Comparison of ENCODE assay signal across 27 cellular contexts in genomic region chr10:59867590-59867989, GRCh38.
"Had no signal": no experiment of that assay in that cellular context is flagged by ENCODE, and none has a peak within 500 bp of the region (broad histone marks: within the 10 kb centered on the region; RNA-seq: fewer than 3 reads in every experiment).

No MANE protein-coding gene starts in this region.

- ATAC-seq: left colon; left lung; lower lobe of right lung; naive thymus-derived CD4-positive, alpha-beta T cell; natural killer cell treated with Interleukin-12 subunit alpha and Interleukin-12 subunit beta and Interleukin-15 and Interleukin-18, amount 100 ng/mL, for 72 hours; stimulated activated naive B cell treated with anti-CD40 and anti-IgM and Interleukin-4, amounts not matched to agents 10 μg/mL and 1 μg/mL and 100 μg/mL, for 72 hours had no signal

- H3K9me3 ChIP-seq: left lung, lower lobe of right lung, ovary, right atrium auricular region, right lobe of liver, suprapubic skin, thoracic aorta, tibial artery, uterus had no signal

- H3K27ac ChIP-seq: left lung, lower lobe of right lung, ovary, right atrium auricular region, right lobe of liver, skin epidermis, suprapubic skin had no signal

- H3K27me3 Mint-ChIP-seq: naive thymus-derived CD4-positive, alpha-beta T cell; natural killer cell treated with Interleukin-12 subunit alpha and Interleukin-12 subunit beta and Interleukin-15 and Interleukin-18, amount 100 ng/mL, for 72 hours; progenitor cell of endocrine pancreas; stimulated activated naive B cell treated with anti-CD40 and anti-IgM and Interleukin-4, amounts not matched to agents 10 μg/mL and 1 μg/mL and 100 μg/mL, for 72 hours; stimulated activated naive CD8-positive, alpha-beta T cell treated with anti-CD3 and anti-CD28 coated beads, Interleukin-15, Interleukin-2, amounts not matched to agents 100 ng/mL and 50 ng/mL, for 24 hours; type B pancreatic cell had no signal

- H3K36me3 Mint-ChIP-seq: immature natural killer cell; mesothelial cell of epicardium; natural killer cell treated with Interleukin-12 subunit alpha and Interleukin-12 subunit beta and Interleukin-15 and Interleukin-18, amount 100 ng/mL, for 72 hours; stimulated activated naive B cell treated with anti-CD40 and anti-IgM and Interleukin-4, amounts not matched to agents 10 μg/mL and 1 μg/mL and 100 μg/mL, for 72 hours had no signal

- H3K9me3 Mint-ChIP-seq: immature natural killer cell; mesothelial cell of epicardium; naive thymus-derived CD4-positive, alpha-beta T cell; natural killer cell treated with Interleukin-12 subunit alpha and Interleukin-12 subunit beta and Interleukin-15 and Interleukin-18, amount 100 ng/mL, for 72 hours; stimulated activated naive B cell treated with anti-CD40 and anti-IgM and Interleukin-4, amounts not matched to agents 10 μg/mL and 1 μg/mL and 100 μg/mL, for 72 hours; stimulated activated naive CD8-positive, alpha-beta T cell treated with anti-CD3 and anti-CD28 coated beads, Interleukin-15, Interleukin-2, amounts not matched to agents 100 ng/mL and 50 ng/mL, for 24 hours; type B pancreatic cell had no signal

- H3K4me3 ChIP-seq: left lung, lower lobe of right lung, ovary, right atrium auricular region, right lobe of liver, skin epidermis, suprapubic skin, thoracic aorta, tibial artery, uterus had no signal

- DNase-seq: hypothalamus; immature natural killer cell; kidney; left colon; left lung; lower lobe of right lung; mammary epithelial cell; mesendoderm; naive thymus-derived CD4-positive, alpha-beta T cell; ovary; right lobe of liver; stimulated activated CD4-positive, alpha-beta T cell treated with anti-CD3 and anti-CD28 coated beads, Interleukin-12 subunit alpha, Interleukin-12 subunit beta, amount 100 ng/mL, for 4 hours; stimulated activated CD4-positive, alpha-beta T cell treated with anti-CD3 and anti-CD28 coated beads, Interleukin-15, amount 100 ng/mL, for 24 hours; stimulated activated CD4-positive, alpha-beta T cell treated with anti-CD3 and anti-CD28 coated beads, Interleukin-2, amount 100 ng/mL, for 24 hours; stimulated activated CD4-positive, alpha-beta T cell treated with anti-CD3 and anti-CD28 coated beads, Interleukin-4, amount 100 ng/mL, for 1 hour; stimulated activated naive B cell treated with anti-CD40 and anti-IgM and Interleukin-4, amounts not matched to agents 10 μg/mL and 1 μg/mL and 100 μg/mL, for 72 hours; tibial artery; uterus had no signal

- H3K27ac Mint-ChIP-seq: immature natural killer cell; mesothelial cell of epicardium; progenitor cell of endocrine pancreas; stimulated activated naive B cell treated with anti-CD40 and anti-IgM and Interleukin-4, amounts not matched to agents 10 μg/mL and 1 μg/mL and 100 μg/mL, for 72 hours; stimulated activated naive CD8-positive, alpha-beta T cell treated with anti-CD3 and anti-CD28 coated beads, Interleukin-15, Interleukin-2, amounts not matched to agents 100 ng/mL and 50 ng/mL, for 24 hours had no signal

- H3K4me3 Mint-ChIP-seq: immature natural killer cell; mesothelial cell of epicardium; naive thymus-derived CD4-positive, alpha-beta T cell; natural killer cell treated with Interleukin-12 subunit alpha and Interleukin-12 subunit beta and Interleukin-15 and Interleukin-18, amount 100 ng/mL, for 72 hours; stimulated activated naive B cell treated with anti-CD40 and anti-IgM and Interleukin-4, amounts not matched to agents 10 μg/mL and 1 μg/mL and 100 μg/mL, for 72 hours; stimulated activated naive CD8-positive, alpha-beta T cell treated with anti-CD3 and anti-CD28 coated beads, Interleukin-15, Interleukin-2, amounts not matched to agents 100 ng/mL and 50 ng/mL, for 24 hours; type B pancreatic cell had no signal

- H3K27me3 ChIP-seq: left lung, ovary, right atrium auricular region, right lobe of liver, suprapubic skin, tibial artery, uterus had no signal

- H3K36me3 ChIP-seq: left lung, lower lobe of right lung, ovary, right atrium auricular region, right lobe of liver, suprapubic skin, thoracic aorta, tibial artery, uterus had no signal
